1 cellular context compared by ENCODE assay signal in the genomic region with DNA sequence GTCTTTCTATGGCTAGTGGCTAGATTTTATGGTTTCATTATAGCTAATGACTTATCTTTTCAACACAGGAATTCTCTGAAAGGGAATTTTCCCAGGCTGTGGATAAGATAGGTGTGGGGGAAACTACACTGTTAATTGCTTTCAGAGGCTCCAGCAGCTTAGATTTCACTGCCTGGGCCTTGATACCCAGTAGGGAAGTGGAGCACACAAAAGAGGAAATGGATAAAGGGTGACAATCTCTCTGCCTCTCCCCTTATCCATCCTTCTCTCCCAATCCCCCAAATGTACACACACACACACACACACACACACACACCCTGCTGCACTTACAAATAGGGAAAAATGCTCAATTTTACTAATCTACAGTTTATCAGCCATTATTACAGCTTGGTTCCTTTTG.
TF ChIP-seq lines count a peak whose summit lies in the region.

No MANE protein-coding gene starts in this region.

TF ChIP-seq in K562, 482 proteins besides CTCF, POLR2A, EP300 and RAD21:
- TF ChIP-seq GATA2 (CRISPR knock-in tag; IDR thresholded peaks at IDR 0.05) = no peak
- TF ChIP-seq SPI1 (IDR thresholded peaks at IDR 0.05; ENCODE audit: borderline replicate concordance, low read depth, low read length) = peak; percentile 75; the same call in 1 of the 2 replicates
